In the genomic region with DNA sequence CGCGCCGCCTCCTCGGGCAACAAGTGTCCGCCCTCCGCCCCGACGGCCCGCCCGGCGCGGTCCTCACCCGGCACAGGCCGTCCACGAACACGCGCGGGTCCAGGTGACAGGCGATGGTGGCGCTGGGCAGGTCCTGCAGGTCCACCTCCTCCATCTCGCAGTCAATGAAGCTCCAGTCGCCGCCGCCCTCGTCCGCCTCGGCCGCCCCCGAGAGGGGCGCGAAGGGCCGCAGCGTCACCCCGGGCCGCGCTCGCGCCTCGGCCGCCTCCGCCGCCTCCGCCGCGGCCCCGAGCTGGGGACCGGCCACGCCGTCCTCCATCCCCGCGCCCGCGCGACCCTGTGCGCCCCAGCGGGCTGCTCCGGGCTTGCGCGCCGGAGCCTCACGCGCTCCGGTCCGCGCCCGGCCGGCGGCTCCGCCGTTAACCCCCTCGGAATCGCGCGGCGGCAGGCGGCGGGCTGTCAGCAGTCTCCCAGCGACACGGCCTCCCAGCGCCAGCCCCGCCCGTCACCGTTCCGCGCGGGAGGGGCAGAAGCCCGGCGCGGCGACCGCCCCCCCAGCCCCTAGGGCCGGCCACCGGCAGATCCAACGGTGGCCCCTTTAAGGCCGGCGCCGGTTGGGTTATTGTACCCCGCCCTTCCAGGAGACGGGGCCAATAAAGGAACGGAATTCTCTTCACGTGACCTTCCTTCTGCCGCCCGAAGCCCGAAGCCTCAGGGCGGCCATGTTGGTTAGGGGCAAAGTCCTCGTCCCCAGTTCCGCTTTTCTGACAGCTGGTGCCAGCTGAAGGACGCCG, we compare ENCODE assay signal across 8 cellular contexts. TPM values are rescaled to one million over a fixed set of nuclear protein-coding genes. Genes with fewer than 3 reads are reported as not detected.
DNase-seq lines count a peak whose midpoint lies in the region; ATAC-seq and TF ChIP-seq lines count a peak whose summit lies in the region.

Gene RCAN1 (minus strand): TSS at position 421 of the 794 bp plus-strand sequence. CDS start 102 bp downstream, at position 319.

- H3K4me1 ChIP-seq in ovary (ENCODE audit: insufficient read depth) (peaks cover 2% of the 10 kb centered on the region), thymus (ENCODE audit: control insufficient read depth, insufficient read depth, low read length) (peaks cover 38% of the 10 kb centered on the region)

- H3K9me3 ChIP-seq in ovary = no peaks in the 10 kb centered on the region
- no peaks in the 10 kb centered on the region for H3K9me3 ChIP-seq in thymus (ENCODE audit: control insufficient read depth)

- H3K36me3 ChIP-seq in ovary = no peaks in the 10 kb centered on the region
- no peaks in the 10 kb centered on the region for H3K36me3 ChIP-seq in thymus (ENCODE audit: control insufficient read depth, insufficient read depth)

- TF ChIP-seq POLR2A in ovary (IDR thresholded peaks at IDR 0.05) = no peak

- H3K27ac ChIP-seq in ovary (peak within 1 kb of the TSS in 1 of 2 donors; percentile 54), thymus (ENCODE audit: low read depth) (peak within 1 kb of the TSS; percentile 91)

- peaks cover 21% of the 10 kb centered on the region for H3K4me1 Mint-ChIP-seq in activated naive CD8-positive, alpha-beta T cell treated with anti-CD3 and anti-CD28 coated beads, Interleukin-2, amount 50 U/mL, for 24 hours

- no peaks in the 10 kb centered on the region for H3K36me3 Mint-ChIP-seq in activated naive CD8-positive, alpha-beta T cell treated with anti-CD3 and anti-CD28 coated beads, Interleukin-2, amount 50 U/mL, for 24 hours (ENCODE audit: low read depth)

- WGBS in ovary, 3 donors = 0 to 1% (median 1%) methylated on average over 34 to 109 of the region's 109 CpGs
- WGBS in thymus = under 1% methylated on average over 109 of the region's 109 CpGs

- no peak for TF ChIP-seq CTCF in GM12875 (IDR thresholded peaks at IDR 0.05; ENCODE audit: borderline replicate concordance, insufficient read depth, low read depth, low read length)
- TF ChIP-seq CTCF in ovary (IDR thresholded peaks at IDR 0.05) = no peak

- ATAC-seq in HG02759 (IDR thresholded peaks at IDR 0.05; ENCODE audit: unreplicated experiment) (peak; percentile 97), Right ventricle myocardium inferior (peak; percentile 97)
- peak; percentile 94 for ATAC-seq in activated naive CD8-positive, alpha-beta T cell treated with anti-CD3 and anti-CD28 coated beads, Interleukin-2, amount 50 U/mL, for 24 hours

- intact Hi-C loops in Right ventricle myocardium inferior (cut with DNase I) = loop anchor here (10.0 kb wide), 1 partner anchor 700 kb away; the partner anchor contains the start of gene ATP5PO
- intact Hi-C loops in ovary (cut with DNase I) = loop anchor here in 1 of 4 donors (10.0 kb wide), 1 partner anchor 700 kb away; the partner anchor contains the start of gene ATP5PO

- H3K4me3 Mint-ChIP-seq in activated naive CD8-positive, alpha-beta T cell treated with anti-CD3 and anti-CD28 coated beads, Interleukin-2, amount 50 U/mL, for 24 hours = peak within 1 kb of the TSS; percentile 82

- no peak for TF ChIP-seq EP300 in ovary (IDR thresholded peaks at IDR 0.05)

- H3K27me3 Mint-ChIP-seq in activated naive CD8-positive, alpha-beta T cell treated with anti-CD3 and anti-CD28 coated beads, Interleukin-2, amount 50 U/mL, for 24 hours = no peaks in the 10 kb centered on the region

- DNase-seq in NCI-H128 (lab: John Stamatoyannopoulos, UW; ENCODE audit: unreplicated experiment) = peak; percentile 91
- peak; percentile 73 to 85 for DNase-seq in SW 1271 (lab: John Stamatoyannopoulos, UW)
- peak; percentile 85 for DNase-seq in activated naive CD8-positive, alpha-beta T cell treated with anti-CD3 and anti-CD28 coated beads, Interleukin-2, amount 50 U/mL, for 24 hours
- peak; percentile 95 for DNase-seq in Right ventricle myocardium inferior (ENCODE audit: missing footprints)
- DNase-seq in ovary = peak; percentile 82 to 88 (median 86)

- peak within 1 kb of the TSS; percentile 71 for H3K27ac Mint-ChIP-seq in activated naive CD8-positive, alpha-beta T cell treated with anti-CD3 and anti-CD28 coated beads, Interleukin-2, amount 50 U/mL, for 24 hours

- H3K4me3 ChIP-seq in GM12875 (ENCODE audit: low read depth, low read length) (peak within 1 kb of the TSS; percentile 87), ovary (peak within 1 kb of the TSS; percentile 52), thymus (ENCODE audit: low read length) (peak within 1 kb of the TSS; percentile 91)

- no peaks in the 10 kb centered on the region for H3K27me3 ChIP-seq in ovary
- H3K27me3 ChIP-seq in thymus (ENCODE audit: control insufficient read depth, insufficient read depth) = no peaks in the 10 kb centered on the region

- no peaks in the 10 kb centered on the region for H3K9me3 Mint-ChIP-seq in activated naive CD8-positive, alpha-beta T cell treated with anti-CD3 and anti-CD28 coated beads, Interleukin-2, amount 50 U/mL, for 24 hours

RNA-seq across cellular contexts. Expression of gene RCAN1, which starts in this region (rescaled TPM):
- 36.5 TPM for total RNA-seq in Right ventricle myocardium inferior
- 10 to 100 TPM in 4 of 7 donors, 1 to 10 TPM in 3; 8.7 to 13.3 (median 10.0) TPM for total RNA-seq in ovary
- 10 to 100 TPM in 1 of 2 donors, 1 to 10 TPM in 1; 8.6 to 26.7 TPM for polyA plus RNA-seq in ovary
- 41.7 TPM for polyA plus RNA-seq in thymus
